Comparison of ENCODE assay signal across 8 cellular contexts in the genomic region with DNA sequence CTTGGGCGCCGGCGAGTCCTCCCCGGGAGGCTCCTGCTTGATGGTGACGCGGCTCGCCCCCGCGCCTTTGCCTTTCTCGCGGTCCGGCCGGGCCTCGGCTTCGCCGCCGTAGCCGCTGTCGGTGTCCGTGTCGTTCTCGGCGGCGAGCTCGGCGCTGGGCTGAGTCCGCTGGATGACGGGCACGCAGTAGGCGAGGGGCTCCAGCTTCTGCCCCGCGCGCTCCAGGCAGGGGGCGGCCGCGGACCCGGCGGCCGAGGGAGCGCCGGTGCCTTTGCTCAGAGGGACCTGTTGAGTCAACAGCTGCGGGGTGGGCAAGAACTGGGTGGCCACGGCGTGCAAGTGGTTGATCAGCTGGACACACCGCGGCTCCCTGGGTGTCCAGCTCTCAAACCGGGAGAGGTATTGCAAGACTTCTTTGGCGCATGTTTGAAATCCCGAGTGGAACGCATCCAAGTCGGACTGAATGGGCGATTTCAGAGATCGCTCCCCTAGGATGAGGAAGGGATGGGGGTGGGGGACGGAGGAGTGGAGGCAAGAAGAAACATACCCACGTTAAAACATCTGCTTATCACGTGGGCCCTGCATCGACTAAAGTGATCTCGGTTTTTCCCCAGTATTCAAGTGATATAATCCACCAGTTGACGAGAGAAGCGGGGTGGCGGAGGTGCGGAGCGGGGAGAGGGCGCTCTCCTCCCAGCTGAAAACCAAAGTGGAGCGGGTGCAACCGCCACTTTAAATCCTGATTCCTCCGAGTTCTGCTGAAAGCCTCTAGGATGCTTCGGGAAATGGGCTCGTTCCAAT. TPM values are rescaled to one million over a fixed set of nuclear protein-coding genes. Genes with fewer than 3 reads are reported as not detected.
DNase-seq lines count a peak whose midpoint lies in the region; ATAC-seq, FAIRE-seq and TF ChIP-seq lines count a peak whose summit lies in the region.

No MANE protein-coding gene starts in this region.

- H3K36me3 ChIP-seq in neural cell (ENCODE audit: insufficient read depth, low read length) = no peaks in the 10 kb centered on the region

- H3K9me2 ChIP-seq in neural cell (ENCODE audit: insufficient read depth, low read length) = no peaks in the 10 kb centered on the region

- H3K27me3 ChIP-seq in neural cell (ENCODE audit: insufficient read depth, low read depth, low read length) = peaks cover 86% of the 10 kb centered on the region

- peaks cover 68% of the 10 kb centered on the region for H3K27me3 Mint-ChIP-seq in activated naive CD4-positive, alpha-beta T cell treated with anti-CD3 and anti-CD28 coated beads for 36 hours (ENCODE audit: low read depth)

- H3K9me3 Mint-ChIP-seq in activated naive CD4-positive, alpha-beta T cell treated with anti-CD3 and anti-CD28 coated beads for 36 hours = no peaks in the 10 kb centered on the region

- no peaks in the 10 kb centered on the region for H3K36me3 Mint-ChIP-seq in activated naive CD4-positive, alpha-beta T cell treated with anti-CD3 and anti-CD28 coated beads for 36 hours (ENCODE audit: low read depth)

- TF ChIP-seq EP300 in neural cell (conservative IDR thresholded peaks at IDR 0.05; ENCODE audit: poor library complexity, severe bottlenecking) = no peak

- H3K27ac ChIP-seq in neural cell (ENCODE audit: low read length) = no peak overlapping the region

- H3F3A ChIP-seq in neural cell (ENCODE audit: insufficient read depth, low read length, poor library complexity, severe bottlenecking) = peaks cover 3% of the 10 kb centered on the region

- no peak overlapping the region for H2AFZ ChIP-seq in neural cell (ENCODE audit: low read depth, low read length)

- peak overlapping the region; percentile 26 for H3K9ac ChIP-seq in neural cell (ENCODE audit: low read length)

- H3K79me2 ChIP-seq in neural cell (replicated peaks; ENCODE audit: insufficient read depth, low read length) = no peaks in the 10 kb centered on the region

- TF ChIP-seq CTCF in neural cell (IDR thresholded peaks at IDR 0.05; ENCODE audit: poor library complexity, severe bottlenecking) = peak; percentile 26

- intact Hi-C loops in activated naive CD4-positive, alpha-beta T cell treated with anti-CD3 and anti-CD28 coated beads for 36 hours (cut with micrococcal nuclease) = loop anchor here (1.0 to 5.0 kb wide), 7 partner anchors 9 to 710 kb away; a partner anchor contains a TSS

- peak; percentile 27 to 94 (median 80) for DNase-seq in C1 segment of cervical spinal cord (lab: John Stamatoyannopoulos, UW)
- DNase-seq in NCI-H226 = peak; percentile 71
- DNase-seq in activated naive CD4-positive, alpha-beta T cell treated with anti-CD3 and anti-CD28 coated beads for 36 hours = peak; percentile 69
- DNase-seq in frontal cortex (ENCODE audit: low spot score in 2 of 2) = peak; percentile 41 to 66
- DNase-seq in T-helper 9 cell = no peak
- no peak for DNase-seq in mesenteric fat pad (ENCODE audit: low spot score)

- H3K4me1 Mint-ChIP-seq in activated naive CD4-positive, alpha-beta T cell treated with anti-CD3 and anti-CD28 coated beads for 36 hours (ENCODE audit: low read depth) = peaks cover 23% of the 10 kb centered on the region

- peak; percentile 24 for ATAC-seq in GM19397 (IDR thresholded peaks at IDR 0.05; ENCODE audit: unreplicated experiment)

- H3K27ac Mint-ChIP-seq in activated naive CD4-positive, alpha-beta T cell treated with anti-CD3 and anti-CD28 coated beads for 36 hours = no peak overlapping the region

- CTCF ChIA-PET in activated naive CD4-positive, alpha-beta T cell treated with anti-CD3 and anti-CD28 coated beads for 36 hours (lab: Charles Lee) = interaction anchor here (0.6 to 1.6 kb wide), 4 partner anchors 7 to 579 kb away, joined by 3 to 4 read pairs (median 3); no protein-coding TSS in a partner anchor

- H3K4me3 ChIP-seq in neural cell (ENCODE audit: low read length) = peak overlapping the region; percentile 70

- no peak for TF ChIP-seq RAD21 in neural cell (conservative IDR thresholded peaks at IDR 0.05)

- no peaks in the 10 kb centered on the region for H3K9me3 ChIP-seq in neural cell (ENCODE audit: low read length)

- H3K4me3 Mint-ChIP-seq in activated naive CD4-positive, alpha-beta T cell treated with anti-CD3 and anti-CD28 coated beads for 36 hours = peak overlapping the region; percentile 83

- H3K4me2 ChIP-seq in neural cell (ENCODE audit: low read length) = peak overlapping the region; percentile 56

- H4K20me1 ChIP-seq in neural cell (ENCODE audit: insufficient read depth) = no peaks in the 10 kb centered on the region

- FAIRE-seq in frontal cortex (lab: Jason Lieb, UNC) = no peak

TF ChIP-seq in neural cell, 6 proteins besides CTCF, POLR2A, EP300 and RAD21:
- peak; percentile 35 for TF ChIP-seq EZH2 (IDR thresholded peaks at IDR 0.05; ENCODE audit: borderline replicate concordance, insufficient read depth, low read length, poor library complexity, severe bottlenecking)
- TF ChIP-seq, protein P1, sequence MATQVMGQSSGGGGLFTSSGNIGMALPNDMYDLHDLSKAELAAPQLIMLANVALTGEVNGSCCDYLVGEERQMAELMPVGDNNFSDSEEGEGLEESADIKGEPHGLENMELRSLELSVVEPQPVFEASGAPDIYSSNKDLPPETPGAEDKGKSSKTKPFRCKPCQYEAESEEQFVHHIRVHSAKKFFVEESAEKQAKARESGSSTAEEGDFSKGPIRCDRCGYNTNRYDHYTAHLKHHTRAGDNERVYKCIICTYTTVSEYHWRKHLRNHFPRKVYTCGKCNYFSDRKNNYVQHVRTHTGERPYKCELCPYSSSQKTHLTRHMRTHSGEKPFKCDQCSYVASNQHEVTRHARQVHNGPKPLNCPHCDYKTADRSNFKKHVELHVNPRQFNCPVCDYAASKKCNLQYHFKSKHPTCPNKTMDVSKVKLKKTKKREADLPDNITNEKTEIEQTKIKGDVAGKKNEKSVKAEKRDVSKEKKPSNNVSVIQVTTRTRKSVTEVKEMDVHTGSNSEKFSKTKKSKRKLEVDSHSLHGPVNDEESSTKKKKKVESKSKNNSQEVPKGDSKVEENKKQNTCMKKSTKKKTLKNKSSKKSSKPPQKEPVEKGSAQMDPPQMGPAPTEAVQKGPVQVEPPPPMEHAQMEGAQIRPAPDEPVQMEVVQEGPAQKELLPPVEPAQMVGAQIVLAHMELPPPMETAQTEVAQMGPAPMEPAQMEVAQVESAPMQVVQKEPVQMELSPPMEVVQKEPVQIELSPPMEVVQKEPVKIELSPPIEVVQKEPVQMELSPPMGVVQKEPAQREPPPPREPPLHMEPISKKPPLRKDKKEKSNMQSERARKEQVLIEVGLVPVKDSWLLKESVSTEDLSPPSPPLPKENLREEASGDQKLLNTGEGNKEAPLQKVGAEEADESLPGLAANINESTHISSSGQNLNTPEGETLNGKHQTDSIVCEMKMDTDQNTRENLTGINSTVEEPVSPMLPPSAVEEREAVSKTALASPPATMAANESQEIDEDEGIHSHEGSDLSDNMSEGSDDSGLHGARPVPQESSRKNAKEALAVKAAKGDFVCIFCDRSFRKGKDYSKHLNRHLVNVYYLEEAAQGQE (IDR thresholded peaks at IDR 0.05; ENCODE audit: borderline replicate concordance) = no peak

RNA-seq across cellular contexts. Expression of a gene that starts 2.0 kb away (rescaled TPM):
- not detected for total RNA-seq in activated naive CD4-positive, alpha-beta T cell treated with anti-CD3 and anti-CD28 coated beads for 36 hours
- total RNA-seq in frontal cortex = 0.41 TPM
- polyA plus RNA-seq in neural cell = 0.12 TPM in 1 of 2 replicates, not detected in the other
- polyA minus RNA-seq in neural cell = not detected in 2 replicates
- 21.0 TPM for total RNA-seq in mesenteric fat pad

Comparison
In these comparisons a context has a peak if more than half of its experiments do, and no peak if none do; other contexts are left out.
1. DNase-seq: peak in C1 segment of cervical spinal cord (14 of 14), NCI-H226 (single experiment), activated naive CD4-positive, alpha-beta T cell treated with anti-CD3 and anti-CD28 coated beads for 36 hours (single experiment) and frontal cortex (2 of 2); none in T-helper 9 cell (single experiment) and mesenteric fat pad (single experiment).
2. RNA of a gene that starts 2.0 kb away (total RNA-seq): 21.0 TPM in mesenteric fat pad (single experiment); 0.41 TPM in frontal cortex (single experiment) and not detected in activated naive CD4-positive, alpha-beta T cell treated with anti-CD3 and anti-CD28 coated beads for 36 hours; every median in the first group is over 10 times any median in the second.